Comparison of ENCODE assay signal across 14 cellular contexts in genomic region chr11:133977067-133977681, GRCh38. TPM values are rescaled to one million over a fixed set of nuclear protein-coding genes. Genes with fewer than 3 reads are reported as not detected.
DNase-seq lines count a peak whose midpoint lies in the region; ATAC-seq and TF ChIP-seq lines count a peak whose summit lies in the region.
"Had no signal": no experiment of that assay in that cellular context is flagged by ENCODE, and none has a peak within 500 bp of the region (broad histone marks: within the 10 kb centered on the region; RNA-seq: fewer than 3 reads in every experiment).

No MANE protein-coding gene starts in this region.

- BruUV-seq in MCF 10A (replicated peaks; lab: Mats Ljungman, UMichigan) = no TSS peak

- ATAC-seq in Right ventricle myocardium inferior (no peak), GM21619 (IDR thresholded peaks at IDR 0.05; ENCODE audit: unreplicated experiment) (peak; percentile 97), HG03139 (IDR thresholded peaks at IDR 0.05; ENCODE audit: unreplicated experiment) (peak; percentile 94)
- ATAC-seq in CD8-positive, alpha-beta T cell = no peak
- ATAC-seq: lower lobe of right lung had no signal

- peaks cover 11% of the 10 kb centered on the region for H3K27me3 Mint-ChIP-seq in CD8-positive, alpha-beta T cell (ENCODE audit: low read depth)
- H3K27me3 Mint-ChIP-seq in MCF 10A (ENCODE audit: insufficient read depth, unreplicated experiment) = peaks cover 7% of the 10 kb centered on the region
- H3K27me3 Mint-ChIP-seq: dendritic cell treated with granulocyte-macrophage colony-stimulating factor and Interleukin-4, amounts not matched to agents 40 ng/mL and 50 ng/mL, for 4 days had no signal

- no peaks in the 10 kb centered on the region for H3K4me1 Mint-ChIP-seq in CD8-positive, alpha-beta T cell (ENCODE audit: low read depth)
- peaks cover 13% of the 10 kb centered on the region for H3K4me1 Mint-ChIP-seq in MCF 10A (ENCODE audit: insufficient read depth, unreplicated experiment)

- no peak for TF ChIP-seq CTCF in CD8-positive, alpha-beta T cell (IDR thresholded peaks at IDR 0.05)
- TF ChIP-seq CTCF in MCF 10A (IDR thresholded peaks at IDR 0.05; ENCODE audit: unreplicated experiment) = no peak

- H3K27ac Mint-ChIP-seq in CD8-positive, alpha-beta T cell = no peak overlapping the region
- no peak overlapping the region for H3K27ac Mint-ChIP-seq in MCF 10A (ENCODE audit: low read depth, unreplicated experiment)
- H3K27ac Mint-ChIP-seq: activated naive CD4-positive, alpha-beta T cell treated with anti-CD3 and anti-CD28 coated beads, Interleukin-2, amount 10 ng/mL, durations not matched to agents 7 days and 5 days; dendritic cell treated with granulocyte-macrophage colony-stimulating factor and Interleukin-4, amounts not matched to agents 40 ng/mL and 50 ng/mL, for 4 days had no signal

- no peaks in the 10 kb centered on the region for H3K9me3 ChIP-seq in CD8-positive, alpha-beta T cell (ENCODE audit: low read length)
- H3K9me3 ChIP-seq: lower lobe of right lung, transverse colon had no signal

- no peaks in the 10 kb centered on the region for H3K36me3 Mint-ChIP-seq in CD8-positive, alpha-beta T cell
- no peaks in the 10 kb centered on the region for H3K36me3 Mint-ChIP-seq in MCF 10A (ENCODE audit: insufficient read depth, unreplicated experiment)
- H3K36me3 Mint-ChIP-seq: activated naive CD4-positive, alpha-beta T cell treated with anti-CD3 and anti-CD28 coated beads, Interleukin-2, amount 10 ng/mL, durations not matched to agents 7 days and 5 days had no signal

- H3K4me3 ChIP-seq in CD8-positive, alpha-beta T cell (ENCODE audit: low read depth, low read length) = no peak overlapping the region
- H3K4me3 ChIP-seq: lower lobe of right lung, transverse colon had no signal

- CTCF ChIA-PET in CD8-positive, alpha-beta T cell (lab: Charles Lee) = no interaction called here
- CTCF ChIA-PET in MCF 10A (lab: Yijun Ruan, JAX) = no interaction called here

- H3K27ac ChIP-seq in CD8-positive, alpha-beta T cell (ENCODE audit: low read depth, low read length) = no peak overlapping the region
- H3K27ac ChIP-seq: lower lobe of right lung, transverse colon had no signal

- H3K9me3 Mint-ChIP-seq in CD8-positive, alpha-beta T cell = no peaks in the 10 kb centered on the region
- no peaks in the 10 kb centered on the region for H3K9me3 Mint-ChIP-seq in MCF 10A (ENCODE audit: unreplicated experiment)
- H3K9me3 Mint-ChIP-seq: activated naive CD4-positive, alpha-beta T cell treated with anti-CD3 and anti-CD28 coated beads, Interleukin-2, amount 10 ng/mL, durations not matched to agents 7 days and 5 days; dendritic cell treated with granulocyte-macrophage colony-stimulating factor and Interleukin-4, amounts not matched to agents 40 ng/mL and 50 ng/mL, for 4 days had no signal

- intact Hi-C loops in Right ventricle myocardium inferior (cut with DNase I) (no loop called here), cardiac septum (cut with DNase I) (no loop called here), MCF 10A (cut with micrococcal nuclease) (no loop called here)
- intact Hi-C loops in CD8-positive, alpha-beta T cell (cut with DNase I, micrococcal nuclease) = no loop called here

- DNase-seq in Right ventricle myocardium inferior (ENCODE audit: missing footprints) = peak; percentile 21
- DNase-seq in cardiac septum (ENCODE audit: low spot score) = no peak
- no peak for DNase-seq in COLO829 (ENCODE audit: low spot score)
- DNase-seq in HK-2 (ENCODE audit: unreplicated experiment) = no peak
- no peak for DNase-seq in CD8-positive, alpha-beta T cell
- no peak for DNase-seq in MCF 10A (ENCODE audit: unreplicated experiment)
- DNase-seq: activated naive CD4-positive, alpha-beta T cell treated with anti-CD3 and anti-CD28 coated beads, Interleukin-2, amount 10 ng/mL, durations not matched to agents 7 days and 5 days; lower lobe of right lung; NCI-H2107; transverse colon had no signal

- H3K27me3 ChIP-seq in CD8-positive, alpha-beta T cell (ENCODE audit: insufficient read depth, low read length) = no peaks in the 10 kb centered on the region

- POLR2A ChIA-PET in CD8-positive, alpha-beta T cell (lab: Charles Lee) = no interaction called here
- POLR2A ChIA-PET in MCF 10A (lab: Yijun Ruan, JAX) = interaction anchor here (0.8 to 1.3 kb wide), 4 partner anchors 49 to 60 kb away, joined by 3 to 5 read pairs (median 3); no protein-coding TSS in a partner anchor

- H3K4me1 ChIP-seq in CD8-positive, alpha-beta T cell (ENCODE audit: insufficient read depth, low read length) = no peaks in the 10 kb centered on the region
- H3K4me1 ChIP-seq: lower lobe of right lung, transverse colon had no signal

- H3K36me3 ChIP-seq in CD8-positive, alpha-beta T cell (ENCODE audit: insufficient read depth, low read length) = no peaks in the 10 kb centered on the region
- H3K36me3 ChIP-seq: lower lobe of right lung, transverse colon had no signal

- H3K4me3 Mint-ChIP-seq in CD8-positive, alpha-beta T cell = no peak overlapping the region
- H3K4me3 Mint-ChIP-seq in MCF 10A (ENCODE audit: unreplicated experiment) = no peak overlapping the region
- H3K4me3 Mint-ChIP-seq: activated naive CD4-positive, alpha-beta T cell treated with anti-CD3 and anti-CD28 coated beads, Interleukin-2, amount 10 ng/mL, durations not matched to agents 7 days and 5 days; dendritic cell treated with granulocyte-macrophage colony-stimulating factor and Interleukin-4, amounts not matched to agents 40 ng/mL and 50 ng/mL, for 4 days had no signal

RNA-seq across cellular contexts. Expression of gene IGSF9B, which starts 20.4 kb away (rescaled TPM):
- total RNA-seq in Right ventricle myocardium inferior (41.7 TPM), cardiac septum (85.3 TPM), MCF 10A (2022) (13.9 and 19.7 TPM in 2 replicates)
- total RNA-seq in CD8-positive, alpha-beta T cell = 10 to 100 TPM; 10.1 to 11.6 TPM
- total RNA-seq: glomerular endothelial cell had no signal

Comparison
In these comparisons a context has a peak if more than half of its experiments do, and no peak if none do; other contexts are left out.
1. ATAC-seq: peak in GM21619 (single experiment) and HG03139 (single experiment); none in Right ventricle myocardium inferior (single experiment) and CD8-positive, alpha-beta T cell (single experiment).